8 cellular contexts compared by ENCODE assay signal in the genomic region with DNA sequence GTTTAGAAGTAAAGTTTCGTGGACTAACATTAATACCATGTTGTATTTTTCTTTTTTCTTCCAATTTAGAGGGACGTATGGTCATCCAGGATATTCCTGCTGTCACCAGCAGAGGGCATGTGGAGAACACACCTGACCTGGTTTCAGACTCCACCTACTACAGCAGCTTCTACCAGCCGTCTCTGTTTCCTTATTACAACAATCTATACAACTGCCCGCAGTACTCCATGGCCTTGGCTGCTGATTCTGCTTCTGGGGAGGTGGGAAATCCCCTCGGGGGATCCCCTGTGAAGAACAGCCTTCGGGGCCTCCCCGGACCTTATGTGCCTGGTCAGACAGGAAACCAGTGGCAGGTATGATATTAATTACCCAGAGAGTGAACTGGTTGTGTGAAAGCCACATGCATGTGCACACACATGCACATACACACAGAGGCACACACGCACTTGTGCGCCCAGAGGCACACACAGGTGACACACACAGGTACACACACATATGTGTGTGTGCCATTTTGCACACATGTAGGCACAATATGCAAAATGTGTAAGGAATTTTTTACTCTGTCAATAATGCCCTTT. TPM values are rescaled to one million over a fixed set of nuclear protein-coding genes. Genes with fewer than 3 reads are reported as not detected.
DNase-seq lines count a peak whose midpoint lies in the region; ATAC-seq and TF ChIP-seq lines count a peak whose summit lies in the region.

No MANE protein-coding gene starts in this region.

- H3K4me1 Mint-ChIP-seq in glutamatergic neuron (ENCODE audit: low read depth, unreplicated experiment), result no peaks in the 10 kb centered on the region

- in situ Hi-C loops in KBM-7 (cut with MboI; ENCODE audit: low pct_unique_long_range_greater_than_20kb, low sequenced_read_pairs), result loop anchor here (10.0 kb wide), 1 partner anchor 101 kb away; no protein-coding TSS in a partner anchor

- no peaks in the 10 kb centered on the region for H3K9me3 Mint-ChIP-seq in glutamatergic neuron (ENCODE audit: unreplicated experiment)

- peak; percentile 78 for DNase-seq in GM03348 (ENCODE audit: low spot score)
- DNase-seq in KBM-7, result peak; percentile 75
- DNase-seq in RPMI8226, result peak; percentile 78
- DNase-seq in activated effector memory CD4-positive, alpha-beta T cell treated with anti-CD3 and anti-CD28 coated beads, Interleukin-2, amount 50 U/mL, for 16 hours, result peak; percentile 78
- peak; percentile 56 for DNase-seq in glutamatergic neuron
- peak; percentile 56 for DNase-seq in renal cortical epithelial cell (ENCODE audit: low read depth)
- DNase-seq in GOT3 (lab: John Stamatoyannopoulos, UW), result no peak

- H3K27me3 Mint-ChIP-seq in glutamatergic neuron (ENCODE audit: unreplicated experiment), result peaks cover 3% of the 10 kb centered on the region

- ATAC-seq in GM21825 (IDR thresholded peaks at IDR 0.05; ENCODE audit: unreplicated experiment), result peak; percentile 100

- no peaks in the 10 kb centered on the region for H3K36me3 Mint-ChIP-seq in glutamatergic neuron (ENCODE audit: unreplicated experiment)

- peak; percentile 92 for TF ChIP-seq CTCF in glutamatergic neuron (IDR thresholded peaks at IDR 0.05; ENCODE audit: partially characterized antibody, unreplicated experiment)

- H3K27ac Mint-ChIP-seq in glutamatergic neuron (ENCODE audit: unreplicated experiment), result no peak overlapping the region

- no peak overlapping the region for H3K4me3 Mint-ChIP-seq in glutamatergic neuron (ENCODE audit: unreplicated experiment)

RNA-seq across cellular contexts. Expression of gene DMRT1, which starts 52.4 kb away (rescaled TPM):
- total RNA-seq in glutamatergic neuron (ENCODE audit: unreplicated experiment) (0.25 TPM), renal cortical epithelial cell (not detected in 2 replicates)
